In the genomic region with DNA sequence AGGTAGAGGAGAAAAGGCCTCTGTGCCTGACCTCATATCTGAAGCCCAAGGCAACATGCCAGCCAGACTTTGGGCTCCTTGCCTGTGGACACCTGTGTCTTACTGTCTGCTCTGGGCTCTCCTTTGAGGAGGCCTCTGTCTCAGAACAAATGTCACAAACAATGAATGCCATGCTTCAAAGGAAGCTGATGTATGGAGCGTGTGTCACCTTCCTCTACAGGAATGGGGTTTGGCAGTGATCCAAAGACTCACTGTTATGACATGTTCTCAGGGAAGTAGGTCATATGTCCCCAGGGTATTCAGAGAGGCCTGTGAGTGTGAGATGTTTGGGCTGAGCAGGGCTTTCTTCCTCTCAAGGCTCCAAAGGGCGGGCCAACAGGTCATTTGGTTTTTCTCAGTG, we compare ENCODE assay signal across 9 cellular contexts. TPM values are rescaled to one million over a fixed set of nuclear protein-coding genes. Genes with fewer than 3 reads are reported as not detected.
DNase-seq lines count a peak whose midpoint lies in the region; ATAC-seq and TF ChIP-seq lines count a peak whose summit lies in the region.
"Had no signal": no experiment of that assay in that cellular context is flagged by ENCODE, and none has a peak within 500 bp of the region (broad histone marks: within the 10 kb centered on the region; RNA-seq: fewer than 3 reads in every experiment).

No MANE protein-coding gene starts in this region.

- H3K4me3 Mint-ChIP-seq in activated T-helper 2 cell treated with anti-CD3 and anti-CD28 coated beads, Interferon-gamma antibody, Interleukin-2, Interleukin-4, amounts not matched to agents 10 μg/mL and 5 μg/mL and 100 μg/mL, durations not matched to agents 14 hours and 24 hours and 36 hours (ENCODE audit: low read depth): no peak overlapping the region

- peak; percentile 36 to 86 (median 78) for ATAC-seq in heart right ventricle

- no peaks in the 10 kb centered on the region for H3K27me3 ChIP-seq in heart right ventricle
- no peaks in the 10 kb centered on the region for H3K27me3 ChIP-seq in sigmoid colon

- peak overlapping the region in 4 of 10 donors; percentile 7 to 60 (median 41) for H3K27ac ChIP-seq in heart right ventricle
- H3K27ac ChIP-seq in sigmoid colon: no peak overlapping the region

- H3K4me3 ChIP-seq in AG10803 (ENCODE audit: low read length) (no peak overlapping the region), heart right ventricle (no peak overlapping the region), sigmoid colon (no peak overlapping the region)

- DNase-seq in AG10803 (ENCODE audit: low read depth) (peak; percentile 16), H4 (ENCODE audit: low spot score) (peak; percentile 75), SKM-1 (lab: John Stamatoyannopoulos, UW; ENCODE audit: unreplicated experiment) (peak; percentile 54), heart right ventricle (peak in 1 of 2 donors; percentile 61), NCI-H1092 (lab: John Stamatoyannopoulos, UW) (no peak), sigmoid colon (no peak), superior temporal gyrus (ENCODE audit: extremely low spot score) (no peak)
- no peak for DNase-seq in activated T-helper 2 cell treated with anti-CD3 and anti-CD28 coated beads, Interferon-gamma antibody, Interleukin-2, Interleukin-4, amounts not matched to agents 10 μg/mL and 5 μg/mL and 100 μg/mL, durations not matched to agents 14 hours and 24 hours and 36 hours (ENCODE audit: low spot score)
- DNase-seq: hypothalamus had no signal

- no peak overlapping the region for H3K27ac Mint-ChIP-seq in activated T-helper 2 cell treated with anti-CD3 and anti-CD28 coated beads, Interferon-gamma antibody, Interleukin-2, Interleukin-4, amounts not matched to agents 10 μg/mL and 5 μg/mL and 100 μg/mL, durations not matched to agents 14 hours and 24 hours and 36 hours

- TF ChIP-seq CTCF in AG10803 (conservative IDR thresholded peaks at IDR 0.05; ENCODE audit: low read length): no peak
- no peak for TF ChIP-seq CTCF in heart right ventricle (IDR thresholded peaks at IDR 0.05)
- TF ChIP-seq CTCF in sigmoid colon (IDR thresholded peaks at IDR 0.05): no peak

- H3K4me1 ChIP-seq in heart right ventricle: peaks cover 3 to 54% (median 34%) of the 10 kb centered on the region in 9 donors
- no peaks in the 10 kb centered on the region for H3K4me1 ChIP-seq in sigmoid colon

- intact Hi-C loops in heart right ventricle (cut with DNase I) (no loop called here), sigmoid colon (cut with DNase I) (no loop called here)
- intact Hi-C loops in activated T-helper 2 cell treated with anti-CD3 and anti-CD28 coated beads, Interferon-gamma antibody, Interleukin-2, Interleukin-4, amounts not matched to agents 10 μg/mL and 5 μg/mL and 100 μg/mL, durations not matched to agents 14 hours and 24 hours and 36 hours (cut with micrococcal nuclease): no loop called here

- no peak for TF ChIP-seq POLR2A in sigmoid colon (IDR thresholded peaks at IDR 0.05)

- H3K9me3 ChIP-seq in heart right ventricle: no peaks in the 10 kb centered on the region
- H3K9me3 ChIP-seq in sigmoid colon: no peaks in the 10 kb centered on the region

- peaks cover 3% of the 10 kb centered on the region for H3K4me1 Mint-ChIP-seq in activated T-helper 2 cell treated with anti-CD3 and anti-CD28 coated beads, Interferon-gamma antibody, Interleukin-2, Interleukin-4, amounts not matched to agents 10 μg/mL and 5 μg/mL and 100 μg/mL, durations not matched to agents 14 hours and 24 hours and 36 hours (ENCODE audit: low read depth)

- TF ChIP-seq EP300 in sigmoid colon (IDR thresholded peaks at IDR 0.05): no peak

- peaks cover 7% of the 10 kb centered on the region for H3K27me3 Mint-ChIP-seq in activated T-helper 2 cell treated with anti-CD3 and anti-CD28 coated beads, Interferon-gamma antibody, Interleukin-2, Interleukin-4, amounts not matched to agents 10 μg/mL and 5 μg/mL and 100 μg/mL, durations not matched to agents 14 hours and 24 hours and 36 hours (ENCODE audit: low read depth)

- H3K36me3 ChIP-seq in heart right ventricle (no peaks in the 10 kb centered on the region), sigmoid colon (no peaks in the 10 kb centered on the region)

- H3K36me3 Mint-ChIP-seq in activated T-helper 2 cell treated with anti-CD3 and anti-CD28 coated beads, Interferon-gamma antibody, Interleukin-2, Interleukin-4, amounts not matched to agents 10 μg/mL and 5 μg/mL and 100 μg/mL, durations not matched to agents 14 hours and 24 hours and 36 hours (ENCODE audit: low read depth): no peaks in the 10 kb centered on the region

- H3K9me3 Mint-ChIP-seq in activated T-helper 2 cell treated with anti-CD3 and anti-CD28 coated beads, Interferon-gamma antibody, Interleukin-2, Interleukin-4, amounts not matched to agents 10 μg/mL and 5 μg/mL and 100 μg/mL, durations not matched to agents 14 hours and 24 hours and 36 hours: no peaks in the 10 kb centered on the region

- whole genome bisulfite sequencing in heart right ventricle, 2 donors: 49 to 59% methylated on average over 2 of the region's 2 CpGs
- 44 to 56% methylated on average over 2 of the region's 2 CpGs for WGBS in sigmoid colon, 2 donors

RNA-seq across cellular contexts. Expression of a gene that starts 38.4 kb away (rescaled TPM):
- 3.5 and 4.0 TPM in 2 replicates for total RNA-seq in H4 (2014; rRNA removed; shearing (Covaris generic))
- total RNA-seq in heart right ventricle (10 to 100 TPM; 17.1 to 42.8 (median 23.0) TPM), sigmoid colon (10 to 100 TPM; 10.7 to 17.9 (median 13.8) TPM)
- polyA plus RNA-seq in heart right ventricle (1 to 10 TPM; 6.1 to 7.3 TPM), sigmoid colon (10 to 100 TPM in 1 of 3 donors, 1 to 10 TPM in 2; 4.2 to 11.9 (median 5.1) TPM)
- 16.8 and 17.0 TPM in 2 replicates for total RNA-seq in activated T-helper 2 cell treated with anti-CD3 and anti-CD28 coated beads, Interferon-gamma antibody, Interleukin-2, Interleukin-4, amounts not matched to agents 10 μg/mL and 5 μg/mL and 100 μg/mL, durations not matched to agents 14 hours and 24 hours and 36 hours

RNA-seq across cellular contexts. Expression of a gene that starts 52.6 kb away (rescaled TPM):
- total RNA-seq in H4 (2014; rRNA removed; shearing (Covaris generic)): 0.64 TPM in 1 of 2 replicates, not detected in the other
- total RNA-seq in heart right ventricle (not detected), sigmoid colon (not detected)
- polyA plus RNA-seq in heart right ventricle (not detected), sigmoid colon (10 to 100 TPM; 37.8 to 88.9 (median 56.2) TPM)
- not detected in 2 replicates for total RNA-seq in activated T-helper 2 cell treated with anti-CD3 and anti-CD28 coated beads, Interferon-gamma antibody, Interleukin-2, Interleukin-4, amounts not matched to agents 10 μg/mL and 5 μg/mL and 100 μg/mL, durations not matched to agents 14 hours and 24 hours and 36 hours

Comparison
In these comparisons a context has a peak if more than half of its experiments do, and no peak if none do; other contexts are left out.
1. DNase-seq: peak in AG10803 (single experiment), H4 (single experiment) and SKM-1 (single experiment); none in NCI-H1092 (single experiment), sigmoid colon (single experiment), activated T-helper 2 cell treated with anti-CD3 and anti-CD28 coated beads, Interferon-gamma antibody, Interleukin-2, Interleukin-4, amounts not matched to agents 10 μg/mL and 5 μg/mL and 100 μg/mL, durations not matched to agents 14 hours and 24 hours and 36 hours (single experiment) and superior temporal gyrus (single experiment).